Comparison of ENCODE assay signal across 14 cellular contexts in the genomic region with DNA sequence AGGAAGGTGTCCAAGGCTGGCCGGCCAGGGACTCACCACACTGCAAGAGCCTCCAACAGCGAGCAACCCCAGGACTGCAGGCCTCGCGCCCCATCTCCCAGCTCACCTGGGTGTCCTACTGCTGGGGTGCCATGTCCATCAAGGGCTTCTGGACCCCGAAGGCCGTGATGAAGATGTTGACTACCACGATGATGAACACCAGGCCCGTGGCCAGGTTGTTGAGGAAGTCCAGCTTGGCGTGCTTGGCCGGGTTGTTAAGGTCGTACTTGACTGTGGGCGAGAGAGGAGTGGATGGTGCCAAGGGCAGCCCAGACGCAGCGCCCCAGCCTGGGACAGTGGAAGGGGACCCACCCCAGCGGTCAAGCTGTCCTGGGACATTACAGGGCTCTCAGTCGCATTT. TPM values are rescaled to one million over a fixed set of nuclear protein-coding genes. Genes with fewer than 3 reads are reported as not detected.
DNase-seq lines count a peak whose midpoint lies in the region; ATAC-seq, FAIRE-seq and TF ChIP-seq lines count a peak whose summit lies in the region.
"Had no signal": no experiment of that assay in that cellular context is flagged by ENCODE, and none has a peak within 500 bp of the region (broad histone marks: within the 10 kb centered on the region; RNA-seq: fewer than 3 reads in every experiment).

No MANE protein-coding gene starts in this region.

- TF ChIP-seq CTCF in WTC11 (IDR thresholded peaks at IDR 0.05) (no peak), thyroid gland (IDR thresholded peaks at IDR 0.05) (no peak)

- DNase-seq in activated effector memory CD4-positive, alpha-beta T cell treated with anti-CD3 and anti-CD28 coated beads, Interleukin-2, amount 50 U/mL, for 16 hours = peak; percentile 62
- no peak for DNase-seq in activated effector memory CD4-positive, alpha-beta T cell treated with Interleukin-2 at 50 U/mL for 16 hours
- DNase-seq in WTC11 (ENCODE audit: low spot score) (peak; percentile 4), left lobe of liver (ENCODE audit: low spot score) (peak; percentile 46), thyroid gland (peak; percentile 0 to 23), NCI-H1092 treated with DMSO at 0.1 percent for 48 hours (lab: John Stamatoyannopoulos, UW) (no peak), urothelium cell line (ENCODE audit: low spot score) (no peak)
- DNase-seq in stimulated activated CD4-positive, alpha-beta T cell treated with anti-CD3 and anti-CD28 coated beads, Interleukin-4, amount 100 ng/mL, for 24 hours = no peak
- DNase-seq: ACHN, erythroblast, SIG-M5 had no signal

- no peak overlapping the region for H3K4me3 ChIP-seq in thyroid gland (replicated peaks in 1 of 3)

- peaks cover 7% of the 10 kb centered on the region for H3K36me3 Mint-ChIP-seq in WTC11

- POLR2A ChIA-PET in WTC11 (lab: Charles Lee) = no interaction called here

- no peaks in the 10 kb centered on the region for H3K9me3 ChIP-seq in thyroid gland

- no peak for TF ChIP-seq POLR2A in thyroid gland (IDR thresholded peaks at IDR 0.05)

- no peak overlapping the region for H3K4me3 Mint-ChIP-seq in WTC11

- H3K27me3 Mint-ChIP-seq in WTC11 (ENCODE audit: low read depth) = no peaks in the 10 kb centered on the region

- H3K27me3 ChIP-seq in thyroid gland = no peaks in the 10 kb centered on the region

- ATAC-seq in WTC11 = no peak
- no peak for ATAC-seq in left lobe of liver
- ATAC-seq: activated naive CD4-positive, alpha-beta T cell treated with anti-CD3 and anti-CD28 coated beads, Interleukin-2, amount 50 U/mL, for 72 hours had no signal

- no peak for FAIRE-seq in urothelium cell line (lab: Jason Lieb, UNC)
- FAIRE-seq: keratinocyte had no signal

- H3K4me1 ChIP-seq in thyroid gland = peaks cover 42 to 60% of the 10 kb centered on the region in 2 donors

- CTCF ChIA-PET in WTC11 (lab: Charles Lee) = interaction anchor here (1.7 kb wide), 1 partner anchor 16 kb away, joined by 8 read pairs; no protein-coding TSS in a partner anchor

- H3K36me3 ChIP-seq in thyroid gland = peaks cover 26 to 27% of the 10 kb centered on the region in 2 donors

- 0 out of 2 replicates have a peak overlapping the region, but pooled peaks have one; percentile 26 for H3K27ac Mint-ChIP-seq in WTC11

- no peak overlapping the region for H3K27ac ChIP-seq in thyroid gland

- no peaks in the 10 kb centered on the region for H3K9me3 Mint-ChIP-seq in WTC11
- H3K9me3 Mint-ChIP-seq: activated naive CD4-positive, alpha-beta T cell treated with anti-CD3 and anti-CD28 coated beads, Interleukin-2, amount 50 U/mL, for 72 hours had no signal

- 90 to 93% methylated on average over 11 to 15 of the region's 16 CpGs for WGBS in thyroid gland, 2 donors

- peaks cover 20% of the 10 kb centered on the region for H3K4me1 Mint-ChIP-seq in WTC11

- intact Hi-C loops in thyroid gland (cut with DNase I) = no loop called here

TF ChIP-seq in WTC11, 78 proteins besides CTCF, POLR2A, EP300 and RAD21:
- TF ChIP-seq ZNF423 (CRISPR knock-in tag; IDR thresholded peaks at IDR 0.05) = no peak
- no peak for TF ChIP-seq TEAD4 (CRISPR knock-in tag; IDR thresholded peaks at IDR 0.05)
- no peak for TF ChIP-seq FOXK1 (CRISPR knock-in tag; IDR thresholded peaks at IDR 0.05)

RNA-seq across cellular contexts. Expression of a gene that starts 9.3 kb away (rescaled TPM):
- total RNA-seq in WTC11 (2021) (35.6 to 41.3 TPM (median 37.7 TPM) in 3 replicates), left lobe of liver (53.3 TPM), thyroid gland (100 to 1,000 TPM in 2 of 4 donors, 10 to 100 TPM in 2; 82.9 to 168 (median 121) TPM)

RNA-seq across cellular contexts. Expression of a gene that starts 28.8 kb away (rescaled TPM):
- 30.0 to 34.5 TPM (median 32.8 TPM) in 3 replicates for total RNA-seq in WTC11 (2021)
- 8.5 TPM for total RNA-seq in left lobe of liver
- total RNA-seq in thyroid gland = 10 to 100 TPM; 37.0 to 61.8 (median 49.1) TPM

RNA-seq across cellular contexts. Expression of a gene that starts 59.1 kb away (rescaled TPM):
- total RNA-seq in WTC11 (2021) (113 to 121 TPM (median 120 TPM) in 3 replicates), left lobe of liver (3.7 TPM), thyroid gland (1 to 10 TPM in 3 of 4 donors, under 1 TPM in 1; 0.94 to 8.5 (median 8.1) TPM)
- total RNA-seq: pulmonary artery endothelial cell had no signal

Comparison
In these comparisons a context has a peak if more than half of its experiments do, and no peak if none do; other contexts are left out.
1. DNase-seq: peak in activated effector memory CD4-positive, alpha-beta T cell treated with anti-CD3 and anti-CD28 coated beads, Interleukin-2, amount 50 U/mL, for 16 hours (single experiment), WTC11 (single experiment), left lobe of liver (single experiment) and thyroid gland (2 of 2); none in activated effector memory CD4-positive, alpha-beta T cell treated with Interleukin-2 at 50 U/mL for 16 hours (single experiment), NCI-H1092 treated with DMSO at 0.1 percent for 48 hours (single experiment), urothelium cell line (single experiment) and stimulated activated CD4-positive, alpha-beta T cell treated with anti-CD3 and anti-CD28 coated beads, Interleukin-4, amount 100 ng/mL, for 24 hours (single experiment).
2. RNA of a gene that starts 59.1 kb away (total RNA-seq): 113 to 121 TPM in WTC11; 0.94 to 8.5 TPM in thyroid gland and 3.7 TPM in left lobe of liver (single experiment); every median in the first group is over 10 times any median in the second.